Comparison of ENCODE assay signal across 6 cellular contexts in the genomic region with DNA sequence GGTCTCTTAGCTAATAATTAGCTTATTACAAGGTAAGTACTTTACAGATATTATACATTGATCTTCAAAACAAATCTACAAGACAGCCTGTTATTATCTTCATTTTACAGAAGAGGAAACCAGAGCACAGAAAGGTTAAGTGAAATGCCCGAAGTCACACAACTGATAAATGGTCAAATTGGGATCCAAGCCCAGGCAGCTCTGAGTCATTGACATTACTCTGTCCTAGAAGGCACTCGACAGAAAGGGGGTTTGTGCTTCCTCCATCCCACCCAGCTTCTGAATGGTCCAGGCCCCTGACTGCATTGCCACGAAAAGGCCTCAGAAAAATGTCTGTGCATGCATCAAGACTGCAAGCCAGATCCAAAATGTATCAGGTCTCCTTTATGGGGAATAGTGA.
"Had no signal": no experiment of that assay in that cellular context is flagged by ENCODE, and none has a peak within 500 bp of the region (broad histone marks: within the 10 kb centered on the region; RNA-seq: fewer than 3 reads in every experiment).

No MANE protein-coding gene starts in this region.

- H3K36me3 ChIP-seq: HAP-1 had no signal

- H3K4me3 ChIP-seq: HAP-1 had no signal

- ATAC-seq: HCT116 had no signal

- H3K4me1 ChIP-seq: HAP-1 had no signal

- DNase-seq: GOT3, H7, HFFc6, KBM-7 had no signal

- H3K9me3 ChIP-seq: HAP-1 had no signal
